ENCODE assay signal across 9 cellular contexts in genomic region chr10:124705817-124706461, GRCh38. TPM values are rescaled to one million over a fixed set of nuclear protein-coding genes. Genes with fewer than 3 reads are reported as not detected.
DNase-seq lines count a peak whose midpoint lies in the region; ATAC-seq and TF ChIP-seq lines count a peak whose summit lies in the region.
"Had no signal": no experiment of that assay in that cellular context is flagged by ENCODE, and none has a peak within 500 bp of the region (broad histone marks: within the 10 kb centered on the region; RNA-seq: fewer than 3 reads in every experiment).

No MANE protein-coding gene starts in this region.

- H3K9me3 ChIP-seq in DND-41 (ENCODE audit: insufficient read depth, low read length, severe bottlenecking) (no peaks in the 10 kb centered on the region), RWPE2 (ENCODE audit: severe bottlenecking) (no peaks in the 10 kb centered on the region), esophagus muscularis mucosa (no peaks in the 10 kb centered on the region)

- H3K4me1 ChIP-seq in DND-41 (ENCODE audit: insufficient read depth, low read length) (peaks cover 7% of the 10 kb centered on the region; the same call in 1 of the 2 replicates), RWPE2 (ENCODE audit: insufficient read depth, poor library complexity, severe bottlenecking) (peaks cover 9% of the 10 kb centered on the region), esophagus muscularis mucosa (peaks cover 100% of the 10 kb centered on the region in 4 donors)

- TF ChIP-seq POLR2A in esophagus muscularis mucosa (IDR thresholded peaks at IDR 0.05; ENCODE audit: low read depth), result no peak

- 80% methylated on average over 7 of the region's 12 CpGs for WGBS in esophagus muscularis mucosa

- intact Hi-C loops in esophagus muscularis mucosa (cut with DNase I), result loop anchor here (5.0 kb wide), 1 partner anchor 36 kb away; the partner anchor contains the start of gene FAM53B

- H3K27me3 ChIP-seq in DND-41 (ENCODE audit: insufficient read depth, low read length, poor library complexity) (no peaks in the 10 kb centered on the region), RWPE2 (ENCODE audit: insufficient read depth, poor library complexity, severe bottlenecking) (no peaks in the 10 kb centered on the region), esophagus muscularis mucosa (no peaks in the 10 kb centered on the region), H7 (ENCODE audit: control insufficient read depth, insufficient read depth, low read length) (no peaks in the 10 kb centered on the region)

- ATAC-seq in DND-41 (ENCODE audit: insufficient read depth, low read depth) (no peak), RWPE2 (ENCODE audit: low read depth) (no peak), GM18909 (IDR thresholded peaks at IDR 0.05; ENCODE audit: poor library complexity, unreplicated experiment) (no peak)

- peaks cover 100% of the 10 kb centered on the region for H3K79me2 ChIP-seq in DND-41 (ENCODE audit: insufficient read depth, low read length)

- peaks cover 78% of the 10 kb centered on the region for H3K36me3 ChIP-seq in DND-41 (ENCODE audit: insufficient read depth, low read length)
- peaks cover 5% of the 10 kb centered on the region; the same call in 1 of the 2 replicates for H3K36me3 ChIP-seq in RWPE2 (ENCODE audit: low read depth)
- H3K36me3 ChIP-seq in esophagus muscularis mucosa, result peaks cover 0 to 16% (median 8%) of the 10 kb centered on the region in 4 donors
- peaks cover 2% of the 10 kb centered on the region for H3K36me3 ChIP-seq in H7 (replicated peaks; ENCODE audit: control insufficient read depth, insufficient read depth, low read length)

- no peak overlapping the region for H3K9ac ChIP-seq in DND-41 (ENCODE audit: low read depth, low read length)

- no peak overlapping the region for H2AFZ ChIP-seq in DND-41 (ENCODE audit: low read depth, low read length)

- DNase-seq in DND-41, result no peak
- DNase-seq in RWPE2 (ENCODE audit: low spot score), result no peak
- no peak for DNase-seq in esophagus muscularis mucosa (ENCODE audit: extremely low spot score)
- no peak for DNase-seq in retinal pigment epithelial cell (ENCODE audit: low read depth)
- DNase-seq in hepatic stellate cell (ENCODE audit: low spot score), result no peak
- DNase-seq in NCI-H2029 treated with DMSO at 0.1 percent for 48 hours (lab: John Stamatoyannopoulos, UW), result no peak
- DNase-seq in H7, result no peak
- DNase-seq: NCI-H526 had no signal

- H4K20me1 ChIP-seq in DND-41 (ENCODE audit: insufficient read depth, low read length), result peaks cover 89% of the 10 kb centered on the region

- TF ChIP-seq CTCF in DND-41 (IDR thresholded peaks at IDR 0.05; ENCODE audit: borderline replicate concordance, extremely low read depth, low read length, poor library complexity, severe bottlenecking) (peak; percentile 25), RWPE2 (IDR thresholded peaks at IDR 0.05; ENCODE audit: poor library complexity, severe bottlenecking) (peak; percentile 8), esophagus muscularis mucosa (IDR thresholded peaks at IDR 0.05) (peak; percentile 17 to 39 (median 34)), retinal pigment epithelial cell (conservative IDR thresholded peaks at IDR 0.05; ENCODE audit: low read depth, low read length) (peak; percentile 39)

- no peak overlapping the region for H3K4me3 ChIP-seq in DND-41 (ENCODE audit: low read depth in 1 of 2, low read length in 2 of 2)
- H3K4me3 ChIP-seq in RWPE2 (ENCODE audit: severe bottlenecking), result no peak overlapping the region
- H3K4me3 ChIP-seq in esophagus muscularis mucosa, result no peak overlapping the region
- H3K4me3 ChIP-seq in retinal pigment epithelial cell (ENCODE audit: low read length), result no peak overlapping the region
- no peak overlapping the region for H3K4me3 ChIP-seq in H7 (ENCODE audit: insufficient read depth, low read depth, low read length)

- no peak for TF ChIP-seq EP300 in esophagus muscularis mucosa (IDR thresholded peaks at IDR 0.05)

- H3K27ac ChIP-seq in DND-41 (ENCODE audit: low read length) (peak overlapping the region; percentile 57), RWPE2 (ENCODE audit: poor library complexity, severe bottlenecking) (no peak overlapping the region), esophagus muscularis mucosa (replicated peaks in 1 of 4) (peak overlapping the region; percentile 81 to 86 (median 83))

- H3K4me2 ChIP-seq in DND-41 (ENCODE audit: insufficient read depth, low read length), result no peak overlapping the region

RNA-seq across cellular contexts. Expression of gene FAM53B, which starts 38.2 kb away (rescaled TPM):
- total RNA-seq in esophagus muscularis mucosa, result 10 to 100 TPM; 25.2 to 43.3 (median 34.7) TPM
- 37.4 and 40.8 TPM in 2 replicates for total RNA-seq in H7 (2014; rRNA removed; shearing (Covaris generic))
